In the genomic region with DNA sequence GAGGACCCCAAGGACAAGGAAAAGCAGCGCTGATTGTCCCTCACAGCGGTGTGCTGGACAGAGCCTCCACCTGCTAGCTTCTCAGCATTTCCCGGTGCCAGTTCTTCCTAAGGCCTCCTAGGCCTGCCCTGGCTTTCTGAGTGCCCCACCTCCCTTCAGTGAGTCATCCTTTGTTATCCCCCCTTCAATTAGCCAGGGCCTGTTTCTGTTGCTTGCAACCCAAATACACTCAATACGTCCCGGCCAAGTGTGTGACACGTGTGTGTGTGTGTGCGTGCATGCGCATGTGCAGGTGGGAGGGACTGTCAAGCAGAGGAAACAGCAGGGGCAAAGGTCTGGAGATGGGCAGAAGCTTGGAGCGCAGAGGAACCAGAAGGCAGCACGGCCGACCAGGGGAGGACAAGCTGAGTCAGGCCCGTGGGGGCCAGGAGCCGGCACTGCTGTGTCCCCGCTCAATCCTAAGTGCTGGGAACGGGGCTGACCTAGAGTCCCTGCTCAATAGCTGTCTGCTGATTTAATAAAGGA, we compare ENCODE assay signal across 9 cellular contexts.
A peak's percentile ranks its signal among the peaks of the same experiment; 100 is the strongest.
DNase-seq lines count a peak whose midpoint lies in the region; ATAC-seq and TF ChIP-seq lines count a peak whose summit lies in the region.
"Had no signal": no experiment of that assay in that cellular context is flagged by ENCODE, and none has a peak within 500 bp of the region (broad histone marks: within the 10 kb centered on the region; RNA-seq: fewer than 3 reads in every experiment).

No MANE protein-coding gene starts in this region.

- ATAC-seq in heart right ventricle: peak in 5 of 8 donors; percentile 8 to 30 (median 16)
- ATAC-seq in GM18858 (IDR thresholded peaks at IDR 0.05; ENCODE audit: unreplicated experiment): no peak
- ATAC-seq in HG03378 (IDR thresholded peaks at IDR 0.05; ENCODE audit: unreplicated experiment): no peak

- H3K4me1 ChIP-seq in heart right ventricle: peaks cover 0 to 21% (median 0%) of the 10 kb centered on the region in 9 donors
- peaks cover 0 to 24% (median 7%) of the 10 kb centered on the region in 4 donors for H3K4me1 ChIP-seq in esophagus muscularis mucosa

- H3K4me3 ChIP-seq in heart right ventricle (no peak overlapping the region), cardiac fibroblast (replicated peaks in 1 of 2; ENCODE audit: low read depth in 2 of 2, low read length in 2 of 2) (no peak overlapping the region), esophagus muscularis mucosa (no peak overlapping the region)

- H3K36me3 ChIP-seq in heart right ventricle: peaks cover 0 to 80% (median 0%) of the 10 kb centered on the region in 9 donors
- peaks cover 0 to 12% (median 5%) of the 10 kb centered on the region in 4 donors for H3K36me3 ChIP-seq in esophagus muscularis mucosa

- TF ChIP-seq CTCF in heart right ventricle (IDR thresholded peaks at IDR 0.05): no peak
- no peak for TF ChIP-seq CTCF in cardiac fibroblast (IDR thresholded peaks at IDR 0.05; ENCODE audit: low read depth, low read length)
- no peak for TF ChIP-seq CTCF in esophagus muscularis mucosa (IDR thresholded peaks at IDR 0.05)

- no peak for TF ChIP-seq EP300 in esophagus muscularis mucosa (IDR thresholded peaks at IDR 0.05)

- no peak overlapping the region for H3K27ac ChIP-seq in heart right ventricle
- peak overlapping the region in 1 of 4 donors; percentile 42 for H3K27ac ChIP-seq in esophagus muscularis mucosa (replicated peaks in 1 of 4)

- intact Hi-C loops in heart right ventricle (cut with DNase I) (no loop called here), cardiac septum (cut with DNase I) (no loop called here), esophagus muscularis mucosa (cut with DNase I) (no loop called here)

- DNase-seq in heart right ventricle (no peak), cardiac septum (ENCODE audit: low spot score) (no peak), cardiac fibroblast (ENCODE audit: low read depth in 2 of 2) (peak; percentile 34 to 56), lung microvascular endothelial cell (ENCODE audit: low read depth in 2 of 2) (peak; percentile 93), esophagus muscularis mucosa (ENCODE audit: extremely low spot score) (no peak), hippocampal formation (lab: John Stamatoyannopoulos, UW) (no peak)
- DNase-seq: NCI-H2171 had no signal

- 75 to 84% methylated on average over 15 of the region's 15 CpGs for WGBS in heart right ventricle, 2 donors
- WGBS in esophagus muscularis mucosa: 82% methylated on average over 11 of the region's 15 CpGs

- H3K27me3 ChIP-seq in heart right ventricle (no peaks in the 10 kb centered on the region), esophagus muscularis mucosa (no peaks in the 10 kb centered on the region)

- H3K9me3 ChIP-seq in heart right ventricle (peaks cover 0 to 5% (median 0%) of the 10 kb centered on the region in 11 donors), esophagus muscularis mucosa (no peaks in the 10 kb centered on the region)

- TF ChIP-seq POLR2A in esophagus muscularis mucosa (IDR thresholded peaks at IDR 0.05; ENCODE audit: low read depth): no peak

Comparison
In these comparisons a context has a peak if more than half of its experiments do, and no peak if none do; other contexts are left out.
1. ATAC-seq: peak in heart right ventricle (5 of 8); none in GM18858 (single experiment) and HG03378 (single experiment).
2. DNase-seq: peak in cardiac fibroblast (2 of 2) and lung microvascular endothelial cell (2 of 2); none in heart right ventricle (0 of 2), cardiac septum (single experiment), esophagus muscularis mucosa (single experiment) and hippocampal formation (0 of 2).